Comparison of ENCODE assay signal across 1 cellular context in genomic region chr6:31795616-31796298, GRCh38.
TF ChIP-seq lines count a peak whose summit lies in the region.

Gene VARS1 (minus strand): TSS chr6:31795752. CDS start chr6:31795217, 535 bp downstream.

TF ChIP-seq in HepG2, 621 proteins besides CTCF, POLR2A, EP300 and RAD21 (continued from another document and continues in another):
- TF ChIP-seq HNF1A (IDR thresholded peaks at IDR 0.05; ENCODE audit: low read depth) (no peak), HNF1A (CRISPR knock-in tag; IDR thresholded peaks at IDR 0.05; ENCODE audit: borderline replicate concordance) (peak; percentile 65), CHD4 (IDR thresholded peaks at IDR 0.05; ENCODE audit: borderline replicate concordance, low read length) (peak; percentile 41; the same call in 1 of the 2 replicates), NR2F6 (IDR thresholded peaks at IDR 0.05) (no peak), NR2F6 (CRISPR knock-in tag; IDR thresholded peaks at IDR 0.05) (peak; percentile 62), ZNF574 (CRISPR knock-in tag; IDR thresholded peaks at IDR 0.05) (peak; percentile 81), SIN3A (IDR thresholded peaks at IDR 0.05; ENCODE audit: borderline replicate concordance, low read depth, low read length) (peak; percentile 89; the same call in 1 of the 2 replicates), KAT7 (CRISPR knock-in tag; IDR thresholded peaks at IDR 0.05; ENCODE audit: borderline replicate concordance) (peak; percentile 91; the same call in 1 of the 2 replicates), TEAD3 (CRISPR knock-in tag; optimal IDR thresholded peaks at IDR 0.05; ENCODE audit: borderline replicate concordance) (peak; percentile 34), ZNF414 (CRISPR knock-in tag; IDR thresholded peaks at IDR 0.05) (peak; percentile 93), ZFY (CRISPR knock-in tag; IDR thresholded peaks at IDR 0.05) (peak; percentile 76), TERF1 (CRISPR knock-in tag; IDR thresholded peaks at IDR 0.05) (no peak), RCOR2 (CRISPR knock-in tag; IDR thresholded peaks at IDR 0.05) (peak; percentile 59; the same call in 1 of the 2 replicates), MZF1 (CRISPR knock-in tag; IDR thresholded peaks at IDR 0.05; ENCODE audit: borderline replicate concordance) (no peak), HIVEP1 (CRISPR knock-in tag; IDR thresholded peaks at IDR 0.05) (peak; percentile 72; the same call in 1 of the 2 replicates), CBX1 (IDR thresholded peaks at IDR 0.05; ENCODE audit: low read depth) (peak; percentile 26), AKNA (CRISPR knock-in tag; IDR thresholded peaks at IDR 0.05; ENCODE audit: borderline replicate concordance) (no peak; the same call in 1 of the 2 replicates), ZNF589 (CRISPR knock-in tag; conservative IDR thresholded peaks at IDR 0.05) (no peak), RFX3 (CRISPR knock-in tag; IDR thresholded peaks at IDR 0.05) (no peak), PAXIP1 (CRISPR knock-in tag; conservative IDR thresholded peaks at IDR 0.05) (0 out of 2 replicates have a peak, but pooled peaks have one; percentile 43), SKI (IDR thresholded peaks at IDR 0.05; ENCODE audit: partially characterized antibody) (peak; percentile 74), ZNF883 (CRISPR knock-in tag; IDR thresholded peaks at IDR 0.05; ENCODE audit: not compliant biosample characterization) (peak; percentile 62), ZFP37 (CRISPR knock-in tag; IDR thresholded peaks at IDR 0.05; ENCODE audit: borderline replicate concordance) (no peak; the same call in none of the 2 replicates), ZNF253 (CRISPR knock-in tag; IDR thresholded peaks at IDR 0.05; ENCODE audit: borderline replicate concordance) (no peak), PRDM10 (CRISPR knock-in tag; IDR thresholded peaks at IDR 0.05; ENCODE audit: low read depth) (peak; percentile 65; the same call in 1 of the 2 replicates), WIZ (CRISPR knock-in tag; IDR thresholded peaks at IDR 0.05) (peak; percentile 81; the same call in 1 of the 2 replicates), ELK4 (CRISPR knock-in tag; IDR thresholded peaks at IDR 0.05; ENCODE audit: borderline replicate concordance) (peak; percentile 61; the same call in 1 of the 2 replicates)
